ENCODE assay signal across 21 cellular contexts in the genomic region with DNA sequence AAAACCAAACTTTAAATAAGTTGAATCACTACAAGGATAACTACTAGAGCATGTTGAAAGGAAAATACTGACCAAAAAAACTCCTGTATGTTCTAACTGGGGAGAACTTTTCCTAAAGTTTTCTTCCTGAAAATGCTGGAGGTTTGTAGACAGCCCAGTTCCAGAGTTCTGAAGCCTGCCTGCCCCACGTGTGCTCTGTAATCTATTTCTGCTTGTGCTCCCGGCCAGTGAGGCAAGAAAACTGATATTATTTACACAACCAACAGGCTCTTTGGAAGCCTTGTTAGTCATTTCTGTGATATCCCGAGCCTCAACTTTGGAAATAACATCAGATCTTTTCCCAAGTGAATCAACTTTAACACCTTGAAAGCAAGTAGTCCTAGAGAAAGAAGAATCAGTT.
"Had no signal": no experiment of that assay in that cellular context is flagged by ENCODE, and none has a peak within 500 bp of the region (broad histone marks: within the 10 kb centered on the region; RNA-seq: fewer than 3 reads in every experiment).

No MANE protein-coding gene starts in this region.

- H3K36me3 ChIP-seq: cardiac muscle cell, thoracic aorta had no signal

- H3K4me3 ChIP-seq: cardiac muscle cell, hepatocyte, thoracic aorta had no signal

- ATAC-seq: activated CD4-positive, alpha-beta T cell treated with anti-CD3 and anti-CD28 coated beads for 36 hours; activated T-cell treated with anti-CD3 and anti-CD28 coated beads, Interleukin-2, amount 50 U/mL, for 4 hours had no signal

- H2AFZ ChIP-seq: hepatocyte, parathyroid adenoma had no signal

- H3K27me3 ChIP-seq: cardiac muscle cell, hepatocyte, neutrophil had no signal

- H3K9me3 ChIP-seq: neutrophil, thoracic aorta had no signal

- FAIRE-seq: endometrium had no signal

- DNase-seq: activated B cell treated with CpG ODN at 0.5 μM for 24 hours; activated CD4-positive, alpha-beta T cell treated with anti-CD3 and anti-CD28 coated beads for 36 hours; activated CD4-positive, alpha-beta T cell treated with anti-CD3 and anti-CD28 coated beads, Interleukin-2, amount 50 U/mL, for 48 hours; activated CD8-positive, alpha-beta memory T cell treated with anti-CD3 and anti-CD28 coated beads, Interleukin-2, amount 50 U/mL, for 48 hours; activated naive CD4-positive, alpha-beta T cell treated with Interleukin-2 at 50 U/mL for 16 hours; activated naive CD8-positive, alpha-beta T cell treated with anti-CD3 and anti-CD28 coated beads for 36 hours; activated T-cell treated with anti-CD3 and anti-CD28 coated beads, Interleukin-2, amount 50 U/mL, for 4 hours; amygdala; effector CD4-positive, alpha-beta T cell; immature natural killer cell; kidney glomerular epithelial cell; mesenchymal stem cell; stimulated activated CD4-positive, alpha-beta T cell treated with anti-CD3 and anti-CD28 coated beads, Interleukin-4, amount 100 ng/mL, for 1 hour; stimulated activated naive CD4-positive, alpha-beta T cell; T1000 had no signal

- H3K27ac ChIP-seq: cardiac muscle cell, hepatocyte, neutrophil, parathyroid adenoma, thoracic aorta had no signal

- H3K4me1 ChIP-seq: parathyroid adenoma had no signal

- H3K4me2 ChIP-seq: hepatocyte had no signal

- H3K9ac ChIP-seq: parathyroid adenoma had no signal

- H3K79me2 ChIP-seq: hepatocyte, parathyroid adenoma had no signal
